18 cellular contexts compared by ENCODE assay signal in genomic region chr11:46631676-46632075, GRCh38. TPM values are rescaled to one million over a fixed set of nuclear protein-coding genes. Genes with fewer than 3 reads are reported as not detected.
A peak's percentile ranks its signal among the peaks of the same experiment; 100 is the strongest.
DNase-seq lines count a peak whose midpoint lies in the region; ATAC-seq and TF ChIP-seq lines count a peak whose summit lies in the region.
"Had no signal": no experiment of that assay in that cellular context is flagged by ENCODE, and none has a peak within 500 bp of the region (broad histone marks: within the 10 kb centered on the region; RNA-seq: fewer than 3 reads in every experiment).

No MANE protein-coding gene starts in this region.

- TF ChIP-seq CTCF in mammary epithelial cell (conservative IDR thresholded peaks at IDR 0.05 in 1 of 2, IDR thresholded peaks at IDR 0.05 in 1 of 2; ENCODE audit: extremely low read depth in 1 of 2, insufficient read depth in 1 of 2, low read depth in 1 of 2, low read length in 2 of 2) (no peak), endodermal cell (conservative IDR thresholded peaks at IDR 0.05) (no peak)

- CTCF ChIA-PET in mammary epithelial cell (lab: Charles Lee; ENCODE audit: low non-redundant PET) = no interaction called here

- H3K36me3 Mint-ChIP-seq in activated T-cell treated with anti-CD3 and anti-CD28 coated beads, Interleukin-2, amount 50 U/mL, for 24 hours (ENCODE audit: low read depth) = peaks cover 50% of the 10 kb centered on the region
- H3K36me3 Mint-ChIP-seq in activated T-cell treated with anti-CD3 and anti-CD28 coated beads, Interleukin-2, amount 50 U/mL, for 72 hours (ENCODE audit: insufficient read depth in 2 of 2) = peaks cover 1 to 7% of the 10 kb centered on the region in 2 donors
- peaks cover 51% of the 10 kb centered on the region for H3K36me3 Mint-ChIP-seq in endodermal cell (ENCODE audit: low read depth)

- H3K27ac ChIP-seq in mammary epithelial cell (ENCODE audit: insufficient read depth, low read depth, low read length) = no peak overlapping the region
- no peak overlapping the region for H3K27ac ChIP-seq in endodermal cell (ENCODE audit: low read depth, low read length)
- H3K27ac ChIP-seq: 22Rv1, BLaER1, C4-2B had no signal

- H3K4me1 ChIP-seq in mammary epithelial cell (ENCODE audit: insufficient read depth, low read length) (no peaks in the 10 kb centered on the region), endodermal cell (ENCODE audit: control insufficient read depth, insufficient read depth, low read length) (no peaks in the 10 kb centered on the region)
- H3K4me1 ChIP-seq: BLaER1, Caco-2 had no signal

- H3K27ac Mint-ChIP-seq in activated T-cell treated with anti-CD3 and anti-CD28 coated beads, Interleukin-2, amount 50 U/mL, for 24 hours = peak overlapping the region; percentile 14
- H3K27ac Mint-ChIP-seq in activated T-cell treated with anti-CD3 and anti-CD28 coated beads, Interleukin-2, amount 50 U/mL, for 72 hours = no peak overlapping the region
- H3K27ac Mint-ChIP-seq in endodermal cell = no peak overlapping the region
- H3K27ac Mint-ChIP-seq: B cell; CD4-positive, CD25-positive, alpha-beta regulatory T cell; CD8-positive, alpha-beta T cell; HFFc6 had no signal

- H3K9me3 ChIP-seq in mammary epithelial cell (replicated peaks; ENCODE audit: insufficient read depth, low read length) (no peaks in the 10 kb centered on the region), endodermal cell (ENCODE audit: control insufficient read depth, low read length) (no peaks in the 10 kb centered on the region)
- H3K9me3 ChIP-seq: BLaER1, Caco-2, HAP-1 had no signal

- no peak overlapping the region for H3K4me3 ChIP-seq in mammary epithelial cell (replicated peaks in 1 of 3; ENCODE audit: insufficient read depth in 1 of 3, low read depth in 2 of 3, low read length in 3 of 3)
- H3K4me3 ChIP-seq in endodermal cell (ENCODE audit: low read length) = no peak overlapping the region
- H3K4me3 ChIP-seq: BLaER1, HAP-1 had no signal

- H3K9ac ChIP-seq in mammary epithelial cell (ENCODE audit: insufficient read depth, low read length) (no peak overlapping the region), endodermal cell (ENCODE audit: extremely low read depth, low read length, poor library complexity, severe bottlenecking) (no peak overlapping the region)
- H3K9ac ChIP-seq: BLaER1 had no signal

- H3K27me3 ChIP-seq in mammary epithelial cell (ENCODE audit: insufficient read depth, low read length) (no peaks in the 10 kb centered on the region), endodermal cell (ENCODE audit: control insufficient read depth, insufficient read depth, low read length, poor library complexity, severe bottlenecking) (no peaks in the 10 kb centered on the region)
- H3K27me3 ChIP-seq: BLaER1 had no signal

- H3K27me3 Mint-ChIP-seq in activated T-cell treated with anti-CD3 and anti-CD28 coated beads, Interleukin-2, amount 50 U/mL, for 24 hours = no peaks in the 10 kb centered on the region
- H3K27me3 Mint-ChIP-seq in activated T-cell treated with anti-CD3 and anti-CD28 coated beads, Interleukin-2, amount 50 U/mL, for 72 hours (ENCODE audit: low read depth) = no peaks in the 10 kb centered on the region
- H3K27me3 Mint-ChIP-seq in endodermal cell (ENCODE audit: insufficient read depth) = no peaks in the 10 kb centered on the region
- H3K27me3 Mint-ChIP-seq: B cell; CD4-positive, CD25-positive, alpha-beta regulatory T cell had no signal

- no peaks in the 10 kb centered on the region for H4K20me1 ChIP-seq in mammary epithelial cell (ENCODE audit: insufficient read depth, low read length)

- no peak overlapping the region for H2AFZ ChIP-seq in mammary epithelial cell (ENCODE audit: low read depth, low read length)

- 44% methylated on average over 2 of the region's 2 CpGs for WGBS in mammary epithelial cell (ENCODE audit: low coverage, missing lambda C conversion rate)
- WGBS in endodermal cell (ENCODE audit: insufficient coverage in 1 of 2, insufficient read length in 1 of 2), 2 experiments = 95% methylated on average over 2 of the region's 2 CpGs; no CpG with 5 or more reads in 1 of the 2 experiments

- DNase-seq in activated T-cell treated with anti-CD3 and anti-CD28 coated beads, Interleukin-2, amount 50 U/mL, for 24 hours = no peak
- DNase-seq in activated T-cell treated with anti-CD3 and anti-CD28 coated beads, Interleukin-2, amount 50 U/mL, for 72 hours = no peak
- peak; percentile 66 for DNase-seq in mammary epithelial cell
- DNase-seq in endodermal cell = peak; percentile 19
- DNase-seq: Caco-2; CD4-positive, CD25-positive, alpha-beta regulatory T cell; CD8-positive, alpha-beta T cell; DMS153; DND-41; GOT3; HFFc6 had no signal

- no peak overlapping the region for H3K4me2 ChIP-seq in mammary epithelial cell (ENCODE audit: insufficient read depth, low read depth, low read length)
- H3K4me2 ChIP-seq: BLaER1 had no signal

- H3K9me3 Mint-ChIP-seq in activated T-cell treated with anti-CD3 and anti-CD28 coated beads, Interleukin-2, amount 50 U/mL, for 24 hours = no peaks in the 10 kb centered on the region
- no peaks in the 10 kb centered on the region for H3K9me3 Mint-ChIP-seq in activated T-cell treated with anti-CD3 and anti-CD28 coated beads, Interleukin-2, amount 50 U/mL, for 72 hours
- H3K9me3 Mint-ChIP-seq in endodermal cell = no peaks in the 10 kb centered on the region
- H3K9me3 Mint-ChIP-seq: CD4-positive, CD25-positive, alpha-beta regulatory T cell; CD8-positive, alpha-beta T cell; HFFc6 had no signal

- H3K36me3 ChIP-seq in mammary epithelial cell (ENCODE audit: insufficient read depth, low read length) (peaks cover 2% of the 10 kb centered on the region), endodermal cell (ENCODE audit: control insufficient read depth, insufficient read depth, low read length) (peaks cover 43% of the 10 kb centered on the region)

- H3K79me2 ChIP-seq in mammary epithelial cell (ENCODE audit: insufficient read depth, low read length) = peaks cover 10% of the 10 kb centered on the region

- peaks cover 10% of the 10 kb centered on the region for H3K4me1 Mint-ChIP-seq in activated T-cell treated with anti-CD3 and anti-CD28 coated beads, Interleukin-2, amount 50 U/mL, for 24 hours (ENCODE audit: low read depth)
- H3K4me1 Mint-ChIP-seq in activated T-cell treated with anti-CD3 and anti-CD28 coated beads, Interleukin-2, amount 50 U/mL, for 72 hours (ENCODE audit: low read depth) = no peaks in the 10 kb centered on the region
- peaks cover 8% of the 10 kb centered on the region for H3K4me1 Mint-ChIP-seq in endodermal cell

- no TSS peak for BruUV-seq in mammary epithelial cell (replicated peaks; lab: Mats Ljungman, UMichigan)

- H3K4me3 Mint-ChIP-seq in activated T-cell treated with anti-CD3 and anti-CD28 coated beads, Interleukin-2, amount 50 U/mL, for 24 hours = no peak overlapping the region
- H3K4me3 Mint-ChIP-seq in activated T-cell treated with anti-CD3 and anti-CD28 coated beads, Interleukin-2, amount 50 U/mL, for 72 hours = no peak overlapping the region
- no peak overlapping the region for H3K4me3 Mint-ChIP-seq in endodermal cell
- H3K4me3 Mint-ChIP-seq: B cell; CD4-positive, CD25-positive, alpha-beta regulatory T cell; CD8-positive, alpha-beta T cell; HFFc6 had no signal

- in situ Hi-C loops in mammary epithelial cell (cut with MboI; ENCODE audit: low sequenced_read_pairs in 2 of 2) = no loop called here

- dilution Hi-C loops in mammary epithelial cell (cut with HindIII; ENCODE audit: low sequenced_read_pairs) = no loop called here

- no peak for ATAC-seq in activated T-cell treated with anti-CD3 and anti-CD28 coated beads, Interleukin-2, amount 50 U/mL, for 72 hours (replicated peaks in 1 of 2)
- ATAC-seq in HG02970 (IDR thresholded peaks at IDR 0.05; ENCODE audit: low FRiP score, unreplicated experiment) (no peak), HG02885 (IDR thresholded peaks at IDR 0.05; ENCODE audit: poor library complexity, unreplicated experiment) (no peak)
- ATAC-seq: CD8-positive, alpha-beta T cell had no signal

- intact Hi-C loops in mammary epithelial cell (cut with micrococcal nuclease) = no loop called here

RNA-seq across cellular contexts. Expression of gene ATG13, which starts 14.3 kb away (rescaled TPM):
- 10 to 100 TPM; 75.6 to 77.7 TPM for total RNA-seq in activated T-cell treated with anti-CD3 and anti-CD28 coated beads, Interleukin-2, amount 50 U/mL, for 72 hours
- total RNA-seq in mammary epithelial cell (10 to 100 TPM; 52.8 to 58.9 TPM), endodermal cell (100 to 1,000 TPM in 1 of 2 donors, 10 to 100 TPM in 1; 96.4 to 130 TPM)
- polyA plus RNA-seq in mammary epithelial cell = 39.0 TPM
- 234 TPM for polyA minus RNA-seq in mammary epithelial cell
- 98.1 TPM for polyA plus RNA-seq in endodermal cell (2013, experiment 1 of 2)
- 88.1 TPM for polyA plus RNA-seq in endodermal cell (2013, experiment 2 of 2)

RNA-seq across cellular contexts. Expression of gene HARBI1, which starts 14.6 kb away (rescaled TPM):
- 1 to 10 TPM; 4.2 to 7.3 TPM for total RNA-seq in activated T-cell treated with anti-CD3 and anti-CD28 coated beads, Interleukin-2, amount 50 U/mL, for 72 hours
- total RNA-seq in mammary epithelial cell (1 to 10 TPM; 5.8 to 6.8 TPM), endodermal cell (1 to 10 TPM; 7.5 to 8.4 TPM)
- 4.4 TPM for polyA plus RNA-seq in mammary epithelial cell
- 7.1 TPM for polyA minus RNA-seq in mammary epithelial cell
- polyA plus RNA-seq in endodermal cell (2013, experiment 1 of 2) = 5.8 TPM
- polyA plus RNA-seq in endodermal cell (2013, experiment 2 of 2) = 4.7 TPM

RNA-seq across cellular contexts. Expression of gene AMBRA1, which starts 37.9 kb away (rescaled TPM):
- 10 to 100 TPM; 32.2 to 35.2 TPM for total RNA-seq in activated T-cell treated with anti-CD3 and anti-CD28 coated beads, Interleukin-2, amount 50 U/mL, for 72 hours
- total RNA-seq in mammary epithelial cell = 10 to 100 TPM; 23.2 to 26.3 TPM
- 11.1 TPM for polyA plus RNA-seq in mammary epithelial cell
- polyA minus RNA-seq in mammary epithelial cell = 28.7 TPM
- 10 to 100 TPM; 54.5 to 67.8 TPM for total RNA-seq in endodermal cell
- 22.4 TPM for polyA plus RNA-seq in endodermal cell (2013, experiment 1 of 2)
- polyA plus RNA-seq in endodermal cell (2013, experiment 2 of 2) = 22.5 TPM

Comparison
In these comparisons a context has a peak if more than half of its experiments do, and no peak if none do; other contexts are left out.
1. DNase-seq: peak in mammary epithelial cell (single experiment) and endodermal cell (single experiment); none in activated T-cell treated with anti-CD3 and anti-CD28 coated beads, Interleukin-2, amount 50 U/mL, for 24 hours (single experiment) and activated T-cell treated with anti-CD3 and anti-CD28 coated beads, Interleukin-2, amount 50 U/mL, for 72 hours (0 of 2).